Comparison of ENCODE assay signal across 34 cellular contexts in genomic region chr20:38308447-38308846, GRCh38. TPM values are rescaled to one million over a fixed set of nuclear protein-coding genes. Genes with fewer than 3 reads are reported as not detected.
"Had no signal": no experiment of that assay in that cellular context is flagged by ENCODE, and none has a peak within 500 bp of the region (broad histone marks: within the 10 kb centered on the region; RNA-seq: fewer than 3 reads in every experiment).

No MANE protein-coding gene starts in this region.

- H3K36me3 ChIP-seq: MG63 had no signal

- DNase-seq: Karpas-422, MG63, MM.1S, NCI-H1048, NCI-H1092, NCI-H1092 treated with DMSO at 0.1 percent for 48 hours, NCI-H1105, NCI-H1105 treated with DMSO at 0.1 percent for 48 hours, NCI-H1417, NCI-H1417 treated with DMSO at 0.1 percent for 48 hours, NCI-H1436, NCI-H1436 treated with DMSO at 0.1 percent for 48 hours, NCI-H146, NCI-H1694, NCI-H1694 treated with DMSO at 0.1 percent for 48 hours, NCI-H187, NCI-H187 treated with DMSO at 0.1 percent for 48 hours, NCI-H1930, NCI-H2029, NCI-H2029 treated with DMSO at 0.1 percent for 48 hours, NCI-H2081, NCI-H2081 treated with DMSO at 0.1 percent for 48 hours, NCI-H2107, NCI-H2171, NCI-H2171 treated with DMSO at 0.1 percent for 48 hours, NCI-H2227 treated with DMSO at 0.1 percent for 48 hours, NCI-H345, NCI-H446, NCI-H446 treated with DMSO at 0.1 percent for 48 hours, NCI-H510A, NCI-H510A treated with DMSO at 0.1 percent for 48 hours had no signal

- H3K27me3 ChIP-seq: MG63 had no signal

- H3K4me3 ChIP-seq: MG63 had no signal

RNA-seq across cellular contexts. Expression of gene BPI, which starts 4.5 kb away (rescaled TPM):
- total RNA-seq: LHCN-M2, MCF 10A, NCI-H460 had no signal

RNA-seq across cellular contexts. Expression of gene LBP, which starts 37.8 kb away (rescaled TPM):
- total RNA-seq: LHCN-M2, MCF 10A, NCI-H460 had no signal

RNA-seq across cellular contexts. Expression of gene KIAA1755, which starts 47.9 kb away (rescaled TPM):
- total RNA-seq: MCF 10A, NCI-H460 had no signal
